16 cellular contexts compared by ENCODE assay signal in the genomic region with DNA sequence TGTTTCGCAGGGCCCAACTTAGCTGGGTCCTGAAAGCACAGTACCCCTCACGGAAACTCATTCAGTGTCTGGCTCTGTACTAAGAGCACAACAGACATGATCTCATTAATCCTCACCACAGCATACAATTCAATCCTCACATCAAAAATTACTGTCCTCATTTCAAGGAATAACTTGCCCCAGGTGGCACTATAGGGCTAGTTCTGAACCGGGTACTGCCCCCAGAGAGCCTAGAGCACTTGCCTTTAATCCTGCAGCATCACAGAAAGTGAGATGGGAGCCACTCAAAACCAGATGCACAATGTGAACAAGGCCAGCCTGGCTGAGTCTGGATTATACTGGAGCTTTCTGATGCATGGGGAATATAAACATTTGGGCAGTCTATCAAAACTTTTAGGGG.
DNase-seq lines count a peak whose midpoint lies in the region; ATAC-seq and TF ChIP-seq lines count a peak whose summit lies in the region.
"Had no signal": no experiment of that assay in that cellular context is flagged by ENCODE, and none has a peak within 500 bp of the region (broad histone marks: within the 10 kb centered on the region; RNA-seq: fewer than 3 reads in every experiment).

No MANE protein-coding gene starts in this region.

- WGBS in thyroid gland, 2 donors: 75 to 78% methylated on average over 3 of the region's 3 CpGs

- H3K36me3 Mint-ChIP-seq in activated CD4-positive, alpha-beta T cell treated with anti-CD3 and anti-CD28 coated beads for 36 hours (ENCODE audit: low read depth): no peaks in the 10 kb centered on the region
- no peaks in the 10 kb centered on the region for H3K36me3 Mint-ChIP-seq in activated CD4-positive, alpha-beta T cell treated with anti-CD3 and anti-CD28 coated beads, Interleukin-2, amount 10 ng/mL, durations not matched to agents 24 days and 14 days (ENCODE audit: low read depth)
- H3K36me3 Mint-ChIP-seq in activated B cell treated with CpG ODN at 0.5 μM for 24 hours (ENCODE audit: low read depth): peaks cover 35% of the 10 kb centered on the region
- no peaks in the 10 kb centered on the region for H3K36me3 Mint-ChIP-seq in stimulated activated effector memory CD8-positive, alpha-beta T cell treated with anti-CD3 and anti-CD28 coated beads, Interleukin-12 subunit alpha, Interleukin-12 subunit beta, amount 100 ng/mL, for 72 hours
- no peaks in the 10 kb centered on the region for H3K36me3 Mint-ChIP-seq in activated T-cell treated with anti-CD3 and anti-CD28 coated beads, Interleukin-2, amount 50 U/mL, for 4 hours (ENCODE audit: insufficient read depth)

- H3K9me3 Mint-ChIP-seq in activated CD4-positive, alpha-beta T cell treated with anti-CD3 and anti-CD28 coated beads for 36 hours (ENCODE audit: low read depth): no peaks in the 10 kb centered on the region
- no peaks in the 10 kb centered on the region for H3K9me3 Mint-ChIP-seq in activated CD4-positive, alpha-beta T cell treated with anti-CD3 and anti-CD28 coated beads, Interleukin-2, amount 10 ng/mL, durations not matched to agents 24 days and 14 days
- H3K9me3 Mint-ChIP-seq in activated B cell treated with CpG ODN at 0.5 μM for 24 hours: no peaks in the 10 kb centered on the region
- H3K9me3 Mint-ChIP-seq in stimulated activated effector memory CD8-positive, alpha-beta T cell treated with anti-CD3 and anti-CD28 coated beads, Interleukin-12 subunit alpha, Interleukin-12 subunit beta, amount 100 ng/mL, for 72 hours: no peaks in the 10 kb centered on the region
- H3K9me3 Mint-ChIP-seq in activated T-cell treated with anti-CD3 and anti-CD28 coated beads, Interleukin-2, amount 50 U/mL, for 4 hours: no peaks in the 10 kb centered on the region
- H3K9me3 Mint-ChIP-seq: activated CD4-positive, alpha-beta T cell treated with anti-CD3 and anti-CD28 coated beads, Interleukin-2, amount 10 ng/mL, durations not matched to agents 7 days and 5 days had no signal

- POLR2A ChIA-PET in activated CD4-positive, alpha-beta T cell treated with anti-CD3 and anti-CD28 coated beads for 36 hours (lab: Charles Lee): interaction anchor here (0.6 kb wide), 1 partner anchor 15 kb away, joined by 4 read pairs; no protein-coding TSS in a partner anchor
- POLR2A ChIA-PET in activated B cell treated with CpG ODN at 0.5 μM for 24 hours (lab: Charles Lee): interaction anchor here (0.6 to 1.7 kb wide), 3 partner anchors 44 to 113 kb away, joined by 3 to 4 read pairs (median 3); no protein-coding TSS in a partner anchor

- H3K27me3 Mint-ChIP-seq in activated CD4-positive, alpha-beta T cell treated with anti-CD3 and anti-CD28 coated beads for 36 hours: no peaks in the 10 kb centered on the region
- no peaks in the 10 kb centered on the region for H3K27me3 Mint-ChIP-seq in activated CD4-positive, alpha-beta T cell treated with anti-CD3 and anti-CD28 coated beads, Interleukin-2, amount 10 ng/mL, durations not matched to agents 24 days and 14 days
- no peaks in the 10 kb centered on the region for H3K27me3 Mint-ChIP-seq in activated B cell treated with CpG ODN at 0.5 μM for 24 hours
- H3K27me3 Mint-ChIP-seq in activated T-cell treated with anti-CD3 and anti-CD28 coated beads, Interleukin-2, amount 50 U/mL, for 4 hours (ENCODE audit: low read depth): peaks cover 3% of the 10 kb centered on the region
- H3K27me3 Mint-ChIP-seq: activated CD4-positive, alpha-beta T cell treated with anti-CD3 and anti-CD28 coated beads, Interleukin-2, amount 10 ng/mL, durations not matched to agents 7 days and 5 days had no signal

- CTCF ChIA-PET in activated CD4-positive, alpha-beta T cell treated with anti-CD3 and anti-CD28 coated beads for 36 hours (lab: Charles Lee): no interaction called here
- CTCF ChIA-PET in activated B cell treated with CpG ODN at 0.5 μM for 24 hours (lab: Charles Lee): interaction anchor here (1.0 to 2.2 kb wide), 8 partner anchors 109 to 609 kb away, joined by 3 to 20 read pairs (median 5); a partner anchor contains a TSS

- no peaks in the 10 kb centered on the region for H3K27me3 ChIP-seq in thyroid gland
- H3K27me3 ChIP-seq: transverse colon had no signal

- no peaks in the 10 kb centered on the region for H3K4me1 ChIP-seq in thyroid gland
- H3K4me1 ChIP-seq: transverse colon had no signal

- H3K4me1 Mint-ChIP-seq in activated CD4-positive, alpha-beta T cell treated with anti-CD3 and anti-CD28 coated beads for 36 hours: peaks cover 2% of the 10 kb centered on the region
- peaks cover 3% of the 10 kb centered on the region for H3K4me1 Mint-ChIP-seq in activated CD4-positive, alpha-beta T cell treated with anti-CD3 and anti-CD28 coated beads, Interleukin-2, amount 10 ng/mL, durations not matched to agents 24 days and 14 days
- peaks cover 74% of the 10 kb centered on the region for H3K4me1 Mint-ChIP-seq in activated B cell treated with CpG ODN at 0.5 μM for 24 hours
- no peaks in the 10 kb centered on the region for H3K4me1 Mint-ChIP-seq in stimulated activated effector memory CD8-positive, alpha-beta T cell treated with anti-CD3 and anti-CD28 coated beads, Interleukin-12 subunit alpha, Interleukin-12 subunit beta, amount 100 ng/mL, for 72 hours
- H3K4me1 Mint-ChIP-seq in activated T-cell treated with anti-CD3 and anti-CD28 coated beads, Interleukin-2, amount 50 U/mL, for 4 hours (ENCODE audit: low read depth): peaks cover 2% of the 10 kb centered on the region
- H3K4me1 Mint-ChIP-seq: activated CD4-positive, alpha-beta T cell treated with anti-CD3 and anti-CD28 coated beads, Interleukin-2, amount 10 ng/mL, durations not matched to agents 7 days and 5 days had no signal

- no peaks in the 10 kb centered on the region for H3K9me3 ChIP-seq in thyroid gland
- H3K9me3 ChIP-seq: mucosa of descending colon, transverse colon had no signal

- TF ChIP-seq CTCF in activated B cell treated with CpG ODN at 0.5 μM for 24 hours (IDR thresholded peaks at IDR 0.05) (no peak), thyroid gland (IDR thresholded peaks at IDR 0.05) (no peak)

- no peak for TF ChIP-seq POLR2A in thyroid gland (IDR thresholded peaks at IDR 0.05)

- H3K27ac ChIP-seq in thyroid gland: no peak overlapping the region
- H3K27ac ChIP-seq: transverse colon had no signal

- no peak overlapping the region for H3K4me3 ChIP-seq in thyroid gland (replicated peaks in 1 of 3)
- H3K4me3 ChIP-seq: mucosa of descending colon, transverse colon had no signal

- H3K4me3 Mint-ChIP-seq in activated CD4-positive, alpha-beta T cell treated with anti-CD3 and anti-CD28 coated beads for 36 hours: no peak overlapping the region
- H3K4me3 Mint-ChIP-seq in activated CD4-positive, alpha-beta T cell treated with anti-CD3 and anti-CD28 coated beads, Interleukin-2, amount 10 ng/mL, durations not matched to agents 24 days and 14 days: no peak overlapping the region
- H3K4me3 Mint-ChIP-seq in activated B cell treated with CpG ODN at 0.5 μM for 24 hours: no peak overlapping the region
- H3K4me3 Mint-ChIP-seq in stimulated activated effector memory CD8-positive, alpha-beta T cell treated with anti-CD3 and anti-CD28 coated beads, Interleukin-12 subunit alpha, Interleukin-12 subunit beta, amount 100 ng/mL, for 72 hours: no peak overlapping the region
- H3K4me3 Mint-ChIP-seq in activated T-cell treated with anti-CD3 and anti-CD28 coated beads, Interleukin-2, amount 50 U/mL, for 4 hours: no peak overlapping the region
- H3K4me3 Mint-ChIP-seq: activated CD4-positive, alpha-beta T cell treated with anti-CD3 and anti-CD28 coated beads, Interleukin-2, amount 10 ng/mL, durations not matched to agents 7 days and 5 days had no signal

- peak; percentile 44 for ATAC-seq in activated CD4-positive, alpha-beta T cell treated with anti-CD3 and anti-CD28 coated beads for 36 hours
- peak; percentile 69 for ATAC-seq in activated B cell treated with CpG ODN at 0.5 μM for 24 hours (ENCODE audit: low read depth)
- peak; percentile 46 for ATAC-seq in stimulated activated effector memory CD8-positive, alpha-beta T cell treated with anti-CD3 and anti-CD28 coated beads, Interleukin-12 subunit alpha, Interleukin-12 subunit beta, amount 100 ng/mL, for 72 hours
- no peak for ATAC-seq in activated T-cell treated with anti-CD3 and anti-CD28 coated beads, Interleukin-2, amount 50 U/mL, for 4 hours
- ATAC-seq: mucosa of descending colon had no signal

- no peak for DNase-seq in activated CD4-positive, alpha-beta T cell treated with anti-CD3 and anti-CD28 coated beads for 36 hours
- DNase-seq in activated CD4-positive, alpha-beta T cell treated with anti-CD3 and anti-CD28 coated beads, Interleukin-2, amount 10 ng/mL, durations not matched to agents 24 days and 14 days: no peak
- peak; percentile 22 for DNase-seq in M059J (ENCODE audit: low read depth)
- no peak for DNase-seq in activated B cell treated with CpG ODN at 0.5 μM for 24 hours
- DNase-seq in stimulated activated effector memory CD8-positive, alpha-beta T cell treated with anti-CD3 and anti-CD28 coated beads, Interleukin-12 subunit alpha, Interleukin-12 subunit beta, amount 100 ng/mL, for 72 hours (ENCODE audit: low spot score in 2 of 2): no peak
- DNase-seq in thyroid gland: no peak
- DNase-seq in amygdala (lab: John Stamatoyannopoulos, UW): no peak
- DNase-seq in activated T-cell treated with anti-CD3 and anti-CD28 coated beads, Interleukin-2, amount 50 U/mL, for 4 hours: no peak
- DNase-seq: activated CD4-positive, alpha-beta T cell treated with anti-CD3 and anti-CD28 coated beads, Interleukin-2, amount 10 ng/mL, durations not matched to agents 7 days and 5 days; DMS79 treated with DMSO at 0.1 percent for 48 hours; foreskin fibroblast; mucosa of descending colon; NCI-H2081 treated with DMSO at 0.1 percent for 48 hours; posterior cingulate gyrus; stimulated activated CD4-positive, alpha-beta T cell treated with anti-CD3 and anti-CD28 coated beads, Interleukin-15, amount 100 ng/mL, for 24 hours; transverse colon had no signal

- H3K36me3 ChIP-seq in thyroid gland: no peaks in the 10 kb centered on the region
- H3K36me3 ChIP-seq: transverse colon had no signal

- H3K27ac Mint-ChIP-seq in activated CD4-positive, alpha-beta T cell treated with anti-CD3 and anti-CD28 coated beads for 36 hours: no peak overlapping the region
- no peak overlapping the region for H3K27ac Mint-ChIP-seq in activated CD4-positive, alpha-beta T cell treated with anti-CD3 and anti-CD28 coated beads, Interleukin-2, amount 10 ng/mL, durations not matched to agents 24 days and 14 days
- peak overlapping the region; percentile 71 for H3K27ac Mint-ChIP-seq in activated B cell treated with CpG ODN at 0.5 μM for 24 hours
- no peak overlapping the region for H3K27ac Mint-ChIP-seq in stimulated activated effector memory CD8-positive, alpha-beta T cell treated with anti-CD3 and anti-CD28 coated beads, Interleukin-12 subunit alpha, Interleukin-12 subunit beta, amount 100 ng/mL, for 72 hours
- H3K27ac Mint-ChIP-seq: activated CD4-positive, alpha-beta T cell treated with anti-CD3 and anti-CD28 coated beads, Interleukin-2, amount 10 ng/mL, durations not matched to agents 7 days and 5 days had no signal

- intact Hi-C loops in activated CD4-positive, alpha-beta T cell treated with anti-CD3 and anti-CD28 coated beads for 36 hours (cut with DNase I, micrococcal nuclease): loop anchor here in 1 of 2 experiments (5.0 kb wide), 1 partner anchor 284 kb away; no protein-coding TSS in a partner anchor
- intact Hi-C loops in activated CD4-positive, alpha-beta T cell treated with anti-CD3 and anti-CD28 coated beads, Interleukin-2, amount 10 ng/mL, durations not matched to agents 24 days and 14 days (cut with micrococcal nuclease): loop anchor here (10.0 kb wide), 1 partner anchor 286 kb away; no protein-coding TSS in a partner anchor
- intact Hi-C loops in activated B cell treated with CpG ODN at 0.5 μM for 24 hours (cut with micrococcal nuclease): loop anchor here (1.0 to 2.0 kb wide), 3 partner anchors 14 to 286 kb away; no protein-coding TSS in a partner anchor
- intact Hi-C loops in thyroid gland (cut with DNase I): no loop called here

Comparison
In these comparisons a context has a peak if more than half of its experiments do, and no peak if none do; other contexts are left out.
1. ATAC-seq: peak in activated CD4-positive, alpha-beta T cell treated with anti-CD3 and anti-CD28 coated beads for 36 hours (single experiment), activated B cell treated with CpG ODN at 0.5 μM for 24 hours (single experiment) and stimulated activated effector memory CD8-positive, alpha-beta T cell treated with anti-CD3 and anti-CD28 coated beads, Interleukin-12 subunit alpha, Interleukin-12 subunit beta, amount 100 ng/mL, for 72 hours (single experiment); none in activated T-cell treated with anti-CD3 and anti-CD28 coated beads, Interleukin-2, amount 50 U/mL, for 4 hours (0 of 2).